In the genomic region with DNA sequence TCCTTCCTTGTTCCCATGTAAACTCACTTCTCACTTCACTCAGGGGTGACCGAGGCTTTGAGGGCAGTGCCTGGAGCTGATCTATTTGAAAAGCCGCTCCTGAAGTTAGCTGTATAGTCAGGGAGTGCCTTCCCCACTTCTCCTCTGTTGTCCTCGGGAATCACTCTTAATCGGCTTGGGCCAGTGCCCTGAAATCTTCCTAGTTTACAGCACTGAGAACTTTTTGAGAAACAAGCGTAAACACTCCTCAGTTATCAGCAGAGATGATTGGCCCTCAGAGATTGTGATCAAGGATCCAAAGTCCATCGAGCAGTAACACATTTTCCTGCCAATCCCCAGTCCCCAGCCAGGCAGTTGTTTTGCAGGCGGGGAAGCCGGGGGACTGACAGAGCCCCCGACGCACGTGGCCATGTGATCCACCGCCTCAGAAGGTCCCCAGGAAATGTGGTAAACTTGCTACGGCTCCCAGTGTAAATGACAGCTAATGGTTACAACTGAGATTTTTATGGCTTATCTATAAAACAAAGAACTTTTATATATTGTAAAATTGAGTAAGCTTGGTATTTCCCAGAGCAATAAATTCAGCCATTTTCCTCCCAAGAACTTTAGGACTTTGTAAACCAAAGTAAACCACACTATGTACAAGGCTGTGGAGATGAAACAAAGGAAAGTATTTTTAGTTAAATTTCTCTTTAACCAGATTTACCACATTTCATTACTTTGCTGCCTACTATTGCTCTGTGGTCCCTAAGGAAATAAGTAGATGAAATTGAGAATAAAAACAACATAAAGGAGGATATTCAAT, we compare ENCODE assay signal across 1 cellular context.
TF ChIP-seq lines count a peak whose summit lies in the region.

No MANE protein-coding gene starts in this region.

TF ChIP-seq in HepG2, 621 proteins besides CTCF, POLR2A, EP300 and RAD21 (continued from another document):
- TF ChIP-seq, protein P1, sequence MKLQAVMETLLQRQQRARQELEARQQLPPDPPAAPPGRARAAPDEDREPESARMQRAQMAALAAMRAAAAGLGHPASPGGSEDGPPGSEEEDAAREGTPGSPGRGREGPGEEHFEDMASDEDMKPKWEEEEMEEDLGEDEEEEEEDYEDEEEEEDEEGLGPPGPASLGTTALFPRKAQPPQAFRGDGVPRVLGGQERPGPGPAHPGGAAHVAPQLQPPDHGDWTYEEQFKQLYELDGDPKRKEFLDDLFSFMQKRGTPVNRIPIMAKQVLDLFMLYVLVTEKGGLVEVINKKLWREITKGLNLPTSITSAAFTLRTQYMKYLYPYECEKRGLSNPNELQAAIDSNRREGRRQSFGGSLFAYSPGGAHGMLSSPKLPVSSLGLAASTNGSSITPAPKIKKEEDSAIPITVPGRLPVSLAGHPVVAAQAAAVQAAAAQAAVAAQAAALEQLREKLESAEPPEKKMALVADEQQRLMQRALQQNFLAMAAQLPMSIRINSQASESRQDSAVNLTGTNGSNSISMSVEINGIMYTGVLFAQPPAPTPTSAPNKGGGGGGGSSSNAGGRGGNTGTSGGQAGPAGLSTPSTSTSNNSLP (IDR thresholded peaks at IDR 0.05; ENCODE audit: low read depth, low read length), result peak; percentile 41; the same call in 1 of the 2 replicates
- 0 out of 2 replicates have a peak, but pooled peaks have one; percentile 25 for TF ChIP-seq ZNF256 (CRISPR knock-in tag; conservative IDR thresholded peaks at IDR 0.05)
- TF ChIP-seq HNRNPLL (IDR thresholded peaks at IDR 0.05; ENCODE audit: low read depth, low read length, poor library complexity, severe bottlenecking), result peak; percentile 45
- TF ChIP-seq, protein P2, sequence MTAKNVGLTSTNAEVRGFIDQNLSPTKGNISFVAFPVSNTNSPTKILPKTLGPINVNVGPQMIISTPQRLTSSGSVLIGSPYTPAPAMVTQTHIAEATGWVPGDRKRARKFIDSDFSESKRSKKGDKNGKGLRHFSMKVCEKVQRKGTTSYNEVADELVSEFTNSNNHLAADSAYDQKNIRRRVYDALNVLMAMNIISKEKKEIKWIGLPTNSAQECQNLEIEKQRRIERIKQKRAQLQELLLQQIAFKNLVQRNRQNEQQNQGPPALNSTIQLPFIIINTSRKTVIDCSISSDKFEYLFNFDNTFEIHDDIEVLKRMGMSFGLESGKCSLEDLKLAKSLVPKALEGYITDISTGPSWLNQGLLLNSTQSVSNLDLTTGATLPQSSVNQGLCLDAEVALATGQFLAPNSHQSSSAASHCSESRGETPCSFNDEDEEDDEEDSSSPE (CRISPR knock-in tag; IDR thresholded peaks at IDR 0.05), result peak; percentile 42; the same call in 1 of the 2 replicates
- TF ChIP-seq, protein P3, sequence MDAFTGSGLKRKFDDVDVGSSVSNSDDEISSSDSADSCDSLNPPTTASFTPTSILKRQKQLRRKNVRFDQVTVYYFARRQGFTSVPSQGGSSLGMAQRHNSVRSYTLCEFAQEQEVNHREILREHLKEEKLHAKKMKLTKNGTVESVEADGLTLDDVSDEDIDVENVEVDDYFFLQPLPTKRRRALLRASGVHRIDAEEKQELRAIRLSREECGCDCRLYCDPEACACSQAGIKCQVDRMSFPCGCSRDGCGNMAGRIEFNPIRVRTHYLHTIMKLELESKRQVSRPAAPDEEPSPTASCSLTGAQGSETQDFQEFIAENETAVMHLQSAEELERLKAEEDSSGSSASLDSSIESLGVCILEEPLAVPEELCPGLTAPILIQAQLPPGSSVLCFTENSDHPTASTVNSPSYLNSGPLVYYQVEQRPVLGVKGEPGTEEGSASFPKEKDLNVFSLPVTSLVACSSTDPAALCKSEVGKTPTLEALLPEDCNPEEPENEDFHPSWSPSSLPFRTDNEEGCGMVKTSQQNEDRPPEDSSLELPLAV (CRISPR knock-in tag; conservative IDR thresholded peaks at IDR 0.05; ENCODE audit: low read depth), result no peak
- TF ChIP-seq, protein P4, sequence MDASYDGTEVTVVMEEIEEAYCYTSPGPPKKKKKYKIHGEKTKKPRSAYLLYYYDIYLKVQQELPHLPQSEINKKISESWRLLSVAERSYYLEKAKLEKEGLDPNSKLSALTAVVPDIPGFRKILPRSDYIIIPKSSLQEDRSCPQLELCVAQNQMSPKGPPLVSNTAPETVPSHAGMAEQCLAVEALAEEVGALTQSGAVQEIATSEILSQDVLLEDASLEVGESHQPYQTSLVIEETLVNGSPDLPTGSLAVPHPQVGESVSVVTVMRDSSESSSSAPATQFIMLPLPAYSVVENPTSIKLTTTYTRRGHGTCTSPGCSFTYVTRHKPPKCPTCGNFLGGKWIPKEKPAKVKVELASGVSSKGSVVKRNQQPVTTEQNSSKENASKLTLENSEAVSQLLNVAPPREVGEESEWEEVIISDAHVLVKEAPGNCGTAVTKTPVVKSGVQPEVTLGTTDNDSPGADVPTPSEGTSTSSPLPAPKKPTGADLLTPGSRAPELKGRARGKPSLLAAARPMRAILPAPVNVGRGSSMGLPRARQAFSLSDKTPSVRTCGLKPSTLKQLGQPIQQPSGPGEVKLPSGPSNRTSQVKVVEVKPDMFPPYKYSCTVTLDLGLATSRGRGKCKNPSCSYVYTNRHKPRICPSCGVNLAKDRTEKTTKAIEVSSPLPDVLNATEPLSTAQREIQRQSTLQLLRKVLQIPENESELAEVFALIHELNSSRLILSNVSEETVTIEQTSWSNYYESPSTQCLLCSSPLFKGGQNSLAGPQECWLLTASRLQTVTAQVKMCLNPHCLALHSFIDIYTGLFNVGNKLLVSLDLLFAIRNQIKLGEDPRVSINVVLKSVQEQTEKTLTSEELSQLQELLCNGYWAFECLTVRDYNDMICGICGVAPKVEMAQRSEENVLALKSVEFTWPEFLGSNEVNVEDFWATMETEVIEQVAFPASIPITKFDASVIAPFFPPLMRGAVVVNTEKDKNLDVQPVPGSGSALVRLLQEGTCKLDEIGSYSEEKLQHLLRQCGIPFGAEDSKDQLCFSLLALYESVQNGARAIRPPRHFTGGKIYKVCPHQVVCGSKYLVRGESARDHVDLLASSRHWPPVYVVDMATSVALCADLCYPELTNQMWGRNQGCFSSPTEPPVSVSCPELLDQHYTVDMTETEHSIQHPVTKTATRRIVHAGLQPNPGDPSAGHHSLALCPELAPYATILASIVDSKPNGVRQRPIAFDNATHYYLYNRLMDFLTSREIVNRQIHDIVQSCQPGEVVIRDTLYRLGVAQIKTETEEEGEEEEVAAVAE (CRISPR knock-in tag; IDR thresholded peaks at IDR 0.05; ENCODE audit: borderline replicate concordance), result 0 out of 2 replicates have a peak, but pooled peaks have one; percentile 37
- TF ChIP-seq ZNF766 (CRISPR knock-in tag; IDR thresholded peaks at IDR 0.05; ENCODE audit: borderline replicate concordance), result peak; percentile 50; the same call in 1 of the 2 replicates
- no peak for TF ChIP-seq JUN (CRISPR knock-in tag; IDR thresholded peaks at IDR 0.05)
- no peak for TF ChIP-seq ZNF577 (CRISPR knock-in tag; IDR thresholded peaks at IDR 0.05; ENCODE audit: borderline replicate concordance, low read depth)
- TF ChIP-seq, protein P5, sequence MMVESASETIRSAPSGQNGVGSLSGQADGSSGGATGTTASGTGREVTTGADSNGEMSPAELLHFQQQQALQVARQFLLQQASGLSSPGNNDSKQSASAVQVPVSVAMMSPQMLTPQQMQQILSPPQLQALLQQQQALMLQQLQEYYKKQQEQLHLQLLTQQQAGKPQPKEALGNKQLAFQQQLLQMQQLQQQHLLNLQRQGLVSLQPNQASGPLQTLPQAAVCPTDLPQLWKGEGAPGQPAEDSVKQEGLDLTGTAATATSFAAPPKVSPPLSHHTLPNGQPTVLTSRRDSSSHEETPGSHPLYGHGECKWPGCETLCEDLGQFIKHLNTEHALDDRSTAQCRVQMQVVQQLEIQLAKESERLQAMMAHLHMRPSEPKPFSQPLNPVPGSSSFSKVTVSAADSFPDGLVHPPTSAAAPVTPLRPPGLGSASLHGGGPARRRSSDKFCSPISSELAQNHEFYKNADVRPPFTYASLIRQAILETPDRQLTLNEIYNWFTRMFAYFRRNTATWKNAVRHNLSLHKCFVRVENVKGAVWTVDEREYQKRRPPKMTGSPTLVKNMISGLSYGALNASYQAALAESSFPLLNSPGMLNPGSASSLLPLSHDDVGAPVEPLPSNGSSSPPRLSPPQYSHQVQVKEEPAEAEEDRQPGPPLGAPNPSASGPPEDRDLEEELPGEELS (CRISPR knock-in tag; IDR thresholded peaks at IDR 0.05), result 0 out of 2 replicates have a peak, but pooled peaks have one; percentile 48
- TF ChIP-seq ATF1 (CRISPR knock-in tag; IDR thresholded peaks at IDR 0.05), result 0 out of 2 replicates have a peak, but pooled peaks have one; percentile 15
- no peak for TF ChIP-seq HIVEP1 (CRISPR knock-in tag; IDR thresholded peaks at IDR 0.05)
- TF ChIP-seq PTBP1 (IDR thresholded peaks at IDR 0.05; ENCODE audit: low read depth, low read length, poor library complexity, severe bottlenecking), result no peak
- peak; percentile 78 for TF ChIP-seq ARNTL (CRISPR knock-in tag; IDR thresholded peaks at IDR 0.05)
- no peak for TF ChIP-seq YY1 (IDR thresholded peaks at IDR 0.05; ENCODE audit: insufficient read depth, insufficient replicate concordance, low read depth, low read length)
- TF ChIP-seq NFYB (CRISPR knock-in tag; IDR thresholded peaks at IDR 0.05), result peak; percentile 37; the same call in 1 of the 2 replicates
- no peak for TF ChIP-seq DR1 (CRISPR knock-in tag; IDR thresholded peaks at IDR 0.05)
- TF ChIP-seq, protein P6, sequence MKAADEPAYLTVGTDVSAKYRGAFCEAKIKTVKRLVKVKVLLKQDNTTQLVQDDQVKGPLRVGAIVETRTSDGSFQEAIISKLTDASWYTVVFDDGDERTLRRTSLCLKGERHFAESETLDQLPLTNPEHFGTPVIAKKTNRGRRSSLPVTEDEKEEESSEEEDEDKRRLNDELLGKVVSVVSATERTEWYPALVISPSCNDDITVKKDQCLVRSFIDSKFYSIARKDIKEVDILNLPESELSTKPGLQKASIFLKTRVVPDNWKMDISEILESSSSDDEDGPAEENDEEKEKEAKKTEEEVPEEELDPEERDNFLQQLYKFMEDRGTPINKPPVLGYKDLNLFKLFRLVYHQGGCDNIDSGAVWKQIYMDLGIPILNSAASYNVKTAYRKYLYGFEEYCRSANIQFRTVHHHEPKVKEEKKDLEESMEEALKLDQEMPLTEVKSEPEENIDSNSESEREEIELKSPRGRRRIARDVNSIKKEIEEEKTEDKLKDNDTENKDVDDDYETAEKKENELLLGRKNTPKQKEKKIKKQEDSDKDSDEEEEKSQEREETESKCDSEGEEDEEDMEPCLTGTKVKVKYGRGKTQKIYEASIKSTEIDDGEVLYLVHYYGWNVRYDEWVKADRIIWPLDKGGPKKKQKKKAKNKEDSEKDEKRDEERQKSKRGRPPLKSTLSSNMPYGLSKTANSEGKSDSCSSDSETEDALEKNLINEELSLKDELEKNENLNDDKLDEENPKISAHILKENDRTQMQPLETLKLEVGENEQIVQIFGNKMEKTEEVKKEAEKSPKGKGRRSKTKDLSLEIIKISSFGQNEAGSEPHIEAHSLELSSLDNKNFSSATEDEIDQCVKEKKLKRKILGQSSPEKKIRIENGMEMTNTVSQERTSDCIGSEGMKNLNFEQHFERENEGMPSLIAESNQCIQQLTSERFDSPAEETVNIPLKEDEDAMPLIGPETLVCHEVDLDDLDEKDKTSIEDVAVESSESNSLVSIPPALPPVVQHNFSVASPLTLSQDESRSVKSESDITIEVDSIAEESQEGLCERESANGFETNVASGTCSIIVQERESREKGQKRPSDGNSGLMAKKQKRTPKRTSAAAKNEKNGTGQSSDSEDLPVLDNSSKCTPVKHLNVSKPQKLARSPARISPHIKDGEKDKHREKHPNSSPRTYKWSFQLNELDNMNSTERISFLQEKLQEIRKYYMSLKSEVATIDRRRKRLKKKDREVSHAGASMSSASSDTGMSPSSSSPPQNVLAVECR (CRISPR knock-in tag; IDR thresholded peaks at IDR 0.05; ENCODE audit: borderline replicate concordance), result peak; percentile 46; the same call in 1 of the 2 replicates
- TF ChIP-seq ZFP90 (CRISPR knock-in tag; IDR thresholded peaks at IDR 0.05; ENCODE audit: borderline replicate concordance), result 0 out of 2 replicates have a peak, but pooled peaks have one; percentile 25
- TF ChIP-seq PITX1 (CRISPR knock-in tag; IDR thresholded peaks at IDR 0.05), result no peak
- peak; percentile 43; the same call in 1 of the 2 replicates for TF ChIP-seq MIER3 (CRISPR knock-in tag; IDR thresholded peaks at IDR 0.05; ENCODE audit: borderline replicate concordance)
- TF ChIP-seq, protein P7, sequence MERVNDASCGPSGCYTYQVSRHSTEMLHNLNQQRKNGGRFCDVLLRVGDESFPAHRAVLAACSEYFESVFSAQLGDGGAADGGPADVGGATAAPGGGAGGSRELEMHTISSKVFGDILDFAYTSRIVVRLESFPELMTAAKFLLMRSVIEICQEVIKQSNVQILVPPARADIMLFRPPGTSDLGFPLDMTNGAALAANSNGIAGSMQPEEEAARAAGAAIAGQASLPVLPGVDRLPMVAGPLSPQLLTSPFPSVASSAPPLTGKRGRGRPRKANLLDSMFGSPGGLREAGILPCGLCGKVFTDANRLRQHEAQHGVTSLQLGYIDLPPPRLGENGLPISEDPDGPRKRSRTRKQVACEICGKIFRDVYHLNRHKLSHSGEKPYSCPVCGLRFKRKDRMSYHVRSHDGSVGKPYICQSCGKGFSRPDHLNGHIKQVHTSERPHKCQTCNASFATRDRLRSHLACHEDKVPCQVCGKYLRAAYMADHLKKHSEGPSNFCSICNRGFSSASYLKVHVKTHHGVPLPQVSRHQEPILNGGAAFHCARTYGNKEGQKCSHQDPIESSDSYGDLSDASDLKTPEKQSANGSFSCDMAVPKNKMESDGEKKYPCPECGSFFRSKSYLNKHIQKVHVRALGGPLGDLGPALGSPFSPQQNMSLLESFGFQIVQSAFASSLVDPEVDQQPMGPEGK (CRISPR knock-in tag; IDR thresholded peaks at IDR 0.05), result peak; percentile 80
- TF ChIP-seq, protein P8, sequence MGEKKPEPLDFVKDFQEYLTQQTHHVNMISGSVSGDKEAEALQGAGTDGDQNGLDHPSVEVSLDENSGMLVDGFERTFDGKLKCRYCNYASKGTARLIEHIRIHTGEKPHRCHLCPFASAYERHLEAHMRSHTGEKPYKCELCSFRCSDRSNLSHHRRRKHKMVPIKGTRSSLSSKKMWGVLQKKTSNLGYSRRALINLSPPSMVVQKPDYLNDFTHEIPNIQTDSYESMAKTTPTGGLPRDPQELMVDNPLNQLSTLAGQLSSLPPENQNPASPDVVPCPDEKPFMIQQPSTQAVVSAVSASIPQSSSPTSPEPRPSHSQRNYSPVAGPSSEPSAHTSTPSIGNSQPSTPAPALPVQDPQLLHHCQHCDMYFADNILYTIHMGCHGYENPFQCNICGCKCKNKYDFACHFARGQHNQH (CRISPR knock-in tag; IDR thresholded peaks at IDR 0.05), result peak; percentile 68; the same call in 1 of the 2 replicates
- peak; percentile 53; the same call in 1 of the 2 replicates for TF ChIP-seq HDAC1 (CRISPR knock-in tag; IDR thresholded peaks at IDR 0.05)
- TF ChIP-seq, protein P9, sequence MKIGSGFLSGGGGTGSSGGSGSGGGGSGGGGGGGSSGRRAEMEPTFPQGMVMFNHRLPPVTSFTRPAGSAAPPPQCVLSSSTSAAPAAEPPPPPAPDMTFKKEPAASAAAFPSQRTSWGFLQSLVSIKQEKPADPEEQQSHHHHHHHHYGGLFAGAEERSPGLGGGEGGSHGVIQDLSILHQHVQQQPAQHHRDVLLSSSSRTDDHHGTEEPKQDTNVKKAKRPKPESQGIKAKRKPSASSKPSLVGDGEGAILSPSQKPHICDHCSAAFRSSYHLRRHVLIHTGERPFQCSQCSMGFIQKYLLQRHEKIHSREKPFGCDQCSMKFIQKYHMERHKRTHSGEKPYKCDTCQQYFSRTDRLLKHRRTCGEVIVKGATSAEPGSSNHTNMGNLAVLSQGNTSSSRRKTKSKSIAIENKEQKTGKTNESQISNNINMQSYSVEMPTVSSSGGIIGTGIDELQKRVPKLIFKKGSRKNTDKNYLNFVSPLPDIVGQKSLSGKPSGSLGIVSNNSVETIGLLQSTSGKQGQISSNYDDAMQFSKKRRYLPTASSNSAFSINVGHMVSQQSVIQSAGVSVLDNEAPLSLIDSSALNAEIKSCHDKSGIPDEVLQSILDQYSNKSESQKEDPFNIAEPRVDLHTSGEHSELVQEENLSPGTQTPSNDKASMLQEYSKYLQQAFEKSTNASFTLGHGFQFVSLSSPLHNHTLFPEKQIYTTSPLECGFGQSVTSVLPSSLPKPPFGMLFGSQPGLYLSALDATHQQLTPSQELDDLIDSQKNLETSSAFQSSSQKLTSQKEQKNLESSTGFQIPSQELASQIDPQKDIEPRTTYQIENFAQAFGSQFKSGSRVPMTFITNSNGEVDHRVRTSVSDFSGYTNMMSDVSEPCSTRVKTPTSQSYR (CRISPR knock-in tag; IDR thresholded peaks at IDR 0.05; ENCODE audit: borderline replicate concordance), result no peak
